Comparison of ENCODE assay signal across 10 cellular contexts in genomic region chr7:42691030-42691639, GRCh38.
DNase-seq lines count a peak whose midpoint lies in the region; ATAC-seq, FAIRE-seq and TF ChIP-seq lines count a peak whose summit lies in the region.
"Had no signal": no experiment of that assay in that cellular context is flagged by ENCODE, and none has a peak within 500 bp of the region (broad histone marks: within the 10 kb centered on the region; RNA-seq: fewer than 3 reads in every experiment).

No MANE protein-coding gene starts in this region.

- in situ Hi-C loops in GM23248 (cut with MboI), result no loop called here

- H3K9me3 Mint-ChIP-seq in CD14-positive monocyte, result peaks cover 0 to 4% (median 0%) of the 10 kb centered on the region in 7 donors

- H3K4me1 Mint-ChIP-seq in CD14-positive monocyte, result no peaks in the 10 kb centered on the region

- H2AFZ ChIP-seq in GM23248 (no peak overlapping the region), OCI-LY3 (ENCODE audit: low read depth, low read length) (no peak overlapping the region)
- H2AFZ ChIP-seq: parathyroid adenoma had no signal

- H3K9me2 ChIP-seq in GM23248 (ENCODE audit: insufficient read depth), result no peaks in the 10 kb centered on the region

- H3K27me3 Mint-ChIP-seq in CD14-positive monocyte (ENCODE audit: low read depth in 3 of 3), result peaks cover under 1 to 3% (median 1%) of the 10 kb centered on the region in 3 donors

- H4K20me1 ChIP-seq in GM23248 (ENCODE audit: insufficient read depth) (no peaks in the 10 kb centered on the region), OCI-LY3 (ENCODE audit: insufficient read depth, low read length) (no peaks in the 10 kb centered on the region)

- no peak overlapping the region for H3K9ac ChIP-seq in GM23248
- no peak overlapping the region for H3K9ac ChIP-seq in OCI-LY3 (ENCODE audit: low read length)
- H3K9ac ChIP-seq: parathyroid adenoma had no signal

- H3F3A ChIP-seq in GM23248 (ENCODE audit: insufficient read depth), result no peaks in the 10 kb centered on the region

- H3K4me3 Mint-ChIP-seq in CD14-positive monocyte, result no peak overlapping the region

- 47 to 48% methylated on average over 8 of the region's 8 CpGs for WGBS in GM23248 (ENCODE audit: low coverage in 1 of 2, low lambda C conversion rate in 2 of 2, missing lambda C conversion rate in 2 of 2), 2 experiments
- 51 to 52% methylated on average over 8 of the region's 8 CpGs for WGBS in pancreas, 2 donors

- TF ChIP-seq CTCF in OCI-LY3 (IDR thresholded peaks at IDR 0.05; ENCODE audit: low read depth, low read length) (peak; percentile 34), pancreas (IDR thresholded peaks at IDR 0.05) (peak in 1 of 4 donors; percentile 11), CD14-positive monocyte (IDR thresholded peaks at IDR 0.05) (no peak)

- H3K27ac Mint-ChIP-seq in CD14-positive monocyte, result no peak overlapping the region

- H3K4me2 ChIP-seq in GM23248 (ENCODE audit: unreplicated experiment), result no peak overlapping the region
- no peak overlapping the region for H3K4me2 ChIP-seq in OCI-LY3 (ENCODE audit: low read length)

- intact Hi-C loops in pancreas (cut with DNase I) (no loop called here), CD14-positive monocyte (cut with micrococcal nuclease) (no loop called here)

- ATAC-seq in pancreas (peak in 3 of 4 donors; percentile 43 to 59 (median 49)), GM21526 (IDR thresholded peaks at IDR 0.05; ENCODE audit: low FRiP score, unreplicated experiment) (no peak)

- no peaks in the 10 kb centered on the region for H3K36me3 Mint-ChIP-seq in CD14-positive monocyte

- H3K27me3 ChIP-seq in GM23248 (replicated peaks; ENCODE audit: insufficient read depth) (peaks cover 12% of the 10 kb centered on the region; the same call in 1 of the 2 replicates), OCI-LY3 (ENCODE audit: low read depth, low read length) (0 out of 2 replicates have a peak, but pooled peaks cover 7% of the 10 kb centered on the region), pancreas (no peaks in the 10 kb centered on the region)

- H3K9me3 ChIP-seq in GM23248 (ENCODE audit: low read depth) (no peaks in the 10 kb centered on the region), OCI-LY3 (ENCODE audit: insufficient read depth, low read length) (no peaks in the 10 kb centered on the region), pancreas (no peaks in the 10 kb centered on the region)

- FAIRE-seq in pancreas (lab: Jason Lieb, UNC), result no peak
- no peak for FAIRE-seq in frontal cortex (lab: Jason Lieb, UNC)
- FAIRE-seq: TTC549 had no signal

- H3K4me1 ChIP-seq in GM23248 (ENCODE audit: insufficient read depth) (no peaks in the 10 kb centered on the region), OCI-LY3 (ENCODE audit: low read length) (no peaks in the 10 kb centered on the region), pancreas (peaks cover 0 to 9% (median 3%) of the 10 kb centered on the region in 3 donors)
- H3K4me1 ChIP-seq: parathyroid adenoma had no signal

- H3K36me3 ChIP-seq in GM23248 (ENCODE audit: low read depth), result no peaks in the 10 kb centered on the region
- H3K36me3 ChIP-seq in OCI-LY3 (replicated peaks; ENCODE audit: low read depth, low read length), result no peaks in the 10 kb centered on the region
- no peaks in the 10 kb centered on the region for H3K36me3 ChIP-seq in pancreas

- H3K27ac ChIP-seq in GM23248 (no peak overlapping the region), OCI-LY3 (ENCODE audit: low read length) (no peak overlapping the region), pancreas (no peak overlapping the region)
- H3K27ac ChIP-seq: parathyroid adenoma had no signal

- H3K4me3 ChIP-seq in GM23248 (no peak overlapping the region), OCI-LY3 (ENCODE audit: low read length) (no peak overlapping the region), pancreas (no peak overlapping the region)

- H3K79me2 ChIP-seq in GM23248 (ENCODE audit: insufficient read depth) (no peaks in the 10 kb centered on the region), OCI-LY3 (ENCODE audit: low read length) (no peaks in the 10 kb centered on the region)
- H3K79me2 ChIP-seq: parathyroid adenoma had no signal

- peak; percentile 74 for DNase-seq in GM23248
- DNase-seq in fibroblast of gingiva (ENCODE audit: low read depth), result peak; percentile 75
- DNase-seq in pancreas, result no peak
- no peak for DNase-seq in frontal cortex (ENCODE audit: low spot score in 2 of 2)
- no peak for DNase-seq in CD14-positive monocyte (ENCODE audit: low spot score)
- no peak for DNase-seq in activated naive CD4-positive, alpha-beta T cell treated with anti-CD3 and anti-CD28 coated beads, Interleukin-2, amount 50 U/mL, for 16 hours

Comparison
In these comparisons a context has a peak if more than half of its experiments do, and no peak if none do; other contexts are left out.
1. DNase-seq: peak in GM23248 (single experiment) and fibroblast of gingiva (single experiment); none in pancreas (0 of 6), frontal cortex (0 of 2), CD14-positive monocyte (single experiment) and activated naive CD4-positive, alpha-beta T cell treated with anti-CD3 and anti-CD28 coated beads, Interleukin-2, amount 50 U/mL, for 16 hours (single experiment).